ENCODE assay signal across 14 cellular contexts in the genomic region with DNA sequence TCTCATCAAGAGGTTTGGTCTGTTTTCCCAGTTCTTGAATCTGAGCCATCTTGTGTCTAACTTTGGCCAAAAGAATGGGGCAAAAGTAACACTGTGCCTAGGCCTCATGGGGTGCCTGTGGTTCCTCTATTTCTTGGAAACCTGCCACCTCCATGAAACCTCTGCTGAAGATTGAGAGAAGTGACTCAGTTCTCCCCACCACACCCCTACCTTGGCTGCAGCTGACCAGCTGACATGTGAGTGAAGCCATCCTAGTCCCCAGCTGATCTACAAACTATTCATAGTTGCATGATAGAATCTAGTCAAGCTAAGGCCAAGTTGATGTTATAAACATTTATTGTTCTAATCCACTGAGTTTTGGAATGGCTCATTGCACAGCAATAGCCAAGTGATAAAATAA.
"Had no signal": no experiment of that assay in that cellular context is flagged by ENCODE, and none has a peak within 500 bp of the region (broad histone marks: within the 10 kb centered on the region; RNA-seq: fewer than 3 reads in every experiment).

No MANE protein-coding gene starts in this region.

- H3K36me3 Mint-ChIP-seq: type B pancreatic cell had no signal

- DNase-seq: activated CD4-positive, alpha-beta T cell treated with anti-CD3 and anti-CD28 coated beads, Interleukin-2, amount 50 U/mL, for 1 hour; activated effector memory CD4-positive, alpha-beta T cell treated with Interleukin-2 at 50 U/mL for 16 hours; activated naive CD4-positive, alpha-beta T cell treated with anti-CD3 and anti-CD28 coated beads, Interleukin-2, amount 10 ng/mL, durations not matched to agents 7 days and 5 days; activated T-cell treated with anti-CD3 and anti-CD28 coated beads, Interleukin-2, amount 50 U/mL, for 24 hours; effector CD4-positive, alpha-beta T cell; foreskin fibroblast; lower lobe of right lung; retina; stimulated activated naive CD4-positive, alpha-beta T cell treated with Interleukin-2 at 50 U/mL for 16 hours; T-helper 9 cell had no signal

- H3K9me3 Mint-ChIP-seq: nephron, type B pancreatic cell had no signal

- H3K4me3 Mint-ChIP-seq: activated naive CD4-positive, alpha-beta T cell treated with anti-CD3 and anti-CD28 coated beads, Interleukin-2, amount 10 ng/mL, durations not matched to agents 7 days and 5 days; activated T-cell treated with anti-CD3 and anti-CD28 coated beads, Interleukin-2, amount 50 U/mL, for 24 hours; nephron; type B pancreatic cell had no signal

- H3K27me3 Mint-ChIP-seq: activated naive CD4-positive, alpha-beta T cell treated with anti-CD3 and anti-CD28 coated beads, Interleukin-2, amount 10 ng/mL, durations not matched to agents 7 days and 5 days; activated T-cell treated with anti-CD3 and anti-CD28 coated beads, Interleukin-2, amount 50 U/mL, for 24 hours; type B pancreatic cell had no signal

- H3K4me1 Mint-ChIP-seq: nephron had no signal

- ATAC-seq: esophagus mucosa, lower lobe of right lung, SK-N-SH treated with all-trans-retinoic acid at 6 μM for 48 hours had no signal

- H3K27ac Mint-ChIP-seq: activated naive CD4-positive, alpha-beta T cell treated with anti-CD3 and anti-CD28 coated beads, Interleukin-2, amount 10 ng/mL, durations not matched to agents 7 days and 5 days; activated T-cell treated with anti-CD3 and anti-CD28 coated beads, Interleukin-2, amount 50 U/mL, for 24 hours; nephron; type B pancreatic cell had no signal
